Comparison of ENCODE assay signal across 20 cellular contexts in genomic region chr7:25790261-25790660, GRCh38.
A peak's percentile ranks its signal among the peaks of the same experiment; 100 is the strongest.
DNase-seq lines count a peak whose midpoint lies in the region; ATAC-seq, FAIRE-seq and TF ChIP-seq lines count a peak whose summit lies in the region.
"Had no signal": no experiment of that assay in that cellular context is flagged by ENCODE, and none has a peak within 500 bp of the region (broad histone marks: within the 10 kb centered on the region; RNA-seq: fewer than 3 reads in every experiment).

No MANE protein-coding gene starts in this region.

- 65 to 70% methylated on average over 6 of the region's 6 CpGs for WGBS in heart right ventricle, 2 donors

- H3K4me3 Mint-ChIP-seq in osteocyte (ENCODE audit: unreplicated experiment): no peak overlapping the region
- H3K4me3 Mint-ChIP-seq: activated CD8-positive, alpha-beta T cell treated with anti-CD3 and anti-CD28 coated beads for 36 hours; activated naive CD8-positive, alpha-beta T cell; CD8-positive, alpha-beta T cell; effector memory CD8-positive, alpha-beta T cell; naive thymus-derived CD8-positive, alpha-beta T cell had no signal

- intact Hi-C loops in heart right ventricle (cut with DNase I): no loop called here

- H3K27ac ChIP-seq in heart right ventricle: peak overlapping the region in 6 of 10 donors; percentile 11 to 71 (median 46)
- H3K27ac ChIP-seq: breast epithelium had no signal

- TF ChIP-seq CTCF in heart right ventricle (IDR thresholded peaks at IDR 0.05) (no peak), osteocyte (IDR thresholded peaks at IDR 0.05) (no peak)

- no peaks in the 10 kb centered on the region for H3K27me3 Mint-ChIP-seq in osteocyte (ENCODE audit: unreplicated experiment)

- peak in 7 of 8 donors; percentile 18 to 58 (median 37) for ATAC-seq in heart right ventricle
- ATAC-seq: activated CD8-positive, alpha-beta T cell treated with anti-CD3 and anti-CD28 coated beads for 36 hours; CD8-positive, alpha-beta T cell; effector memory CD8-positive, alpha-beta T cell; HCT116; naive thymus-derived CD8-positive, alpha-beta T cell; stimulated activated naive CD8-positive, alpha-beta T cell treated with anti-CD3 and anti-CD28 coated beads, Interleukin-15, Interleukin-2, amounts not matched to agents 100 U/mL and 50 U/mL, for 24 hours had no signal

- in situ Hi-C loops in G401 (cut with HindIII; ENCODE audit: low sequenced_read_pairs): no loop called here

- H3K4me1 ChIP-seq in heart right ventricle: peaks cover 0 to 21% (median 2%) of the 10 kb centered on the region in 9 donors
- H3K4me1 ChIP-seq: breast epithelium had no signal

- peaks cover 48% of the 10 kb centered on the region for H3K4me1 Mint-ChIP-seq in osteocyte (ENCODE audit: unreplicated experiment)
- H3K4me1 Mint-ChIP-seq: naive thymus-derived CD8-positive, alpha-beta T cell had no signal

- peaks cover 16% of the 10 kb centered on the region for H3K36me3 Mint-ChIP-seq in osteocyte (ENCODE audit: unreplicated experiment)
- H3K36me3 Mint-ChIP-seq: CD8-positive, alpha-beta T cell; naive thymus-derived CD8-positive, alpha-beta T cell had no signal

- FAIRE-seq in GM12892 (lab: Jason Lieb, UNC): no peak

- H3K4me3 ChIP-seq in heart right ventricle: no peak overlapping the region
- H3K4me3 ChIP-seq: breast epithelium had no signal

- no peak for TF ChIP-seq POLR2A in GM12892 (IDR thresholded peaks at IDR 0.05; ENCODE audit: low read depth, low read length)

- H3K9me3 ChIP-seq in heart right ventricle: no peaks in the 10 kb centered on the region
- H3K9me3 ChIP-seq: breast epithelium had no signal

- H3K36me3 ChIP-seq in heart right ventricle: no peaks in the 10 kb centered on the region
- H3K36me3 ChIP-seq: breast epithelium had no signal

- no peaks in the 10 kb centered on the region for H3K27me3 ChIP-seq in heart right ventricle
- H3K27me3 ChIP-seq: breast epithelium had no signal

- peaks cover 6% of the 10 kb centered on the region for H3K9me3 Mint-ChIP-seq in osteocyte (ENCODE audit: unreplicated experiment)
- H3K9me3 Mint-ChIP-seq: activated CD8-positive, alpha-beta T cell treated with anti-CD3 and anti-CD28 coated beads for 36 hours; CD8-positive, alpha-beta T cell; naive thymus-derived CD8-positive, alpha-beta T cell had no signal

- H3K27ac Mint-ChIP-seq in osteocyte (ENCODE audit: unreplicated experiment): peak overlapping the region; percentile 81
- H3K27ac Mint-ChIP-seq: activated CD8-positive, alpha-beta T cell treated with anti-CD3 and anti-CD28 coated beads for 36 hours; activated naive CD8-positive, alpha-beta T cell; CD8-positive, alpha-beta T cell; effector memory CD8-positive, alpha-beta T cell; naive thymus-derived CD8-positive, alpha-beta T cell had no signal

- peak; percentile 58 for DNase-seq in G401 (ENCODE audit: low spot score)
- DNase-seq in astrocyte of the hippocampus (ENCODE audit: low read depth, low spot score): peak; percentile 23
- no peak for DNase-seq in heart right ventricle
- DNase-seq in osteocyte (ENCODE audit: extremely low spot score, unreplicated experiment): no peak
- DNase-seq in RPMI8226: no peak
- DNase-seq in cerebellum (ENCODE audit: low spot score): no peak
- no peak for DNase-seq in GM12892 (ENCODE audit: insufficient read length)
- DNase-seq in NCI-H1436 (lab: John Stamatoyannopoulos, UW): no peak
- DNase-seq: activated CD8-positive, alpha-beta T cell treated with anti-CD3 and anti-CD28 coated beads for 36 hours; activated T-cell treated with anti-CD3 and anti-CD28 coated beads, Interleukin-2, amount 50 U/mL, for 48 hours; CD8-positive, alpha-beta T cell; DMS79; effector memory CD8-positive, alpha-beta T cell; naive thymus-derived CD8-positive, alpha-beta T cell; NCI-H226; SHP77; stimulated activated naive CD8-positive, alpha-beta T cell treated with anti-CD3 and anti-CD28 coated beads, Interleukin-15, Interleukin-2, amounts not matched to agents 100 U/mL and 50 U/mL, for 24 hours had no signal

Comparison
In these comparisons a context has a peak if more than half of its experiments do, and no peak if none do; other contexts are left out.
1. DNase-seq: peak in G401 (single experiment) and astrocyte of the hippocampus (single experiment); none in heart right ventricle (0 of 2), osteocyte (single experiment), RPMI8226 (single experiment), cerebellum (single experiment), GM12892 (single experiment) and NCI-H1436 (single experiment).